20 cellular contexts compared by ENCODE assay signal in genomic region chr9:7119612-7120011, GRCh38.
"Had no signal": no experiment of that assay in that cellular context is flagged by ENCODE, and none has a peak within 500 bp of the region (broad histone marks: within the 10 kb centered on the region; RNA-seq: fewer than 3 reads in every experiment).

No MANE protein-coding gene starts in this region.

- H3K9me3 Mint-ChIP-seq: activated T-helper 1 cell treated with anti-CD3 and anti-CD28 coated beads, Interleukin-12 subunit alpha, Interleukin-12 subunit beta, Interleukin-2, Interleukin-4 antibody, amounts not matched to agents 30 ng/mL and 10 ng/mL and 1 ng/mL, durations not matched to agents 14 hours and 24 hours and 36 hours had no signal

- H3K36me3 ChIP-seq: adrenal gland, MG63 had no signal

- H3K27me3 ChIP-seq: adrenal gland, MG63 had no signal

- H3K4me3 ChIP-seq: adrenal gland, MG63 had no signal

- H3K4me3 Mint-ChIP-seq: activated CD4-positive, alpha-beta memory T cell treated with anti-CD3 and anti-CD28 coated beads, Interleukin-2, amount 10 ng/mL, durations not matched to agents 7 days and 5 days; activated CD4-positive, alpha-beta T cell treated with anti-CD3 and anti-CD28 coated beads for 36 hours; activated naive CD8-positive, alpha-beta T cell; activated T-helper 1 cell treated with anti-CD3 and anti-CD28 coated beads, Interleukin-12 subunit alpha, Interleukin-12 subunit beta, Interleukin-2, Interleukin-4 antibody, amounts not matched to agents 30 ng/mL and 10 ng/mL and 1 ng/mL, durations not matched to agents 14 hours and 24 hours and 36 hours had no signal

- H3K9me3 ChIP-seq: adrenal gland, MG63 had no signal

- H3K4me1 ChIP-seq: adrenal gland had no signal

- H3K27ac ChIP-seq: adrenal gland had no signal

- H3K27me3 Mint-ChIP-seq: activated CD4-positive, alpha-beta memory T cell treated with anti-CD3 and anti-CD28 coated beads, Interleukin-2, amount 10 ng/mL, durations not matched to agents 7 days and 5 days; activated CD4-positive, alpha-beta T cell treated with anti-CD3 and anti-CD28 coated beads for 36 hours; activated naive CD8-positive, alpha-beta T cell had no signal

- ATAC-seq: activated CD4-positive, alpha-beta T cell treated with anti-CD3 and anti-CD28 coated beads for 36 hours had no signal

- H3K27ac Mint-ChIP-seq: activated CD4-positive, alpha-beta memory T cell treated with anti-CD3 and anti-CD28 coated beads, Interleukin-2, amount 10 ng/mL, durations not matched to agents 7 days and 5 days; activated CD4-positive, alpha-beta T cell treated with anti-CD3 and anti-CD28 coated beads for 36 hours; activated naive CD8-positive, alpha-beta T cell; activated T-helper 1 cell treated with anti-CD3 and anti-CD28 coated beads, Interleukin-12 subunit alpha, Interleukin-12 subunit beta, Interleukin-2, Interleukin-4 antibody, amounts not matched to agents 30 ng/mL and 10 ng/mL and 1 ng/mL, durations not matched to agents 14 hours and 24 hours and 36 hours had no signal

- DNase-seq: activated CD4-positive, alpha-beta memory T cell treated with anti-CD3 and anti-CD28 coated beads, Interleukin-2, amount 10 ng/mL, durations not matched to agents 7 days and 5 days; activated CD4-positive, alpha-beta T cell treated with anti-CD3 and anti-CD28 coated beads for 36 hours; activated CD4-positive, alpha-beta T cell treated with anti-CD3 and anti-CD28 coated beads, Interleukin-2, amount 50 U/mL, for 1 hour; activated effector memory CD4-positive, alpha-beta T cell treated with anti-CD3 and anti-CD28 coated beads, Interleukin-2, amount 50 U/mL, for 16 hours; activated naive CD4-positive, alpha-beta T cell treated with Interleukin-2 at 50 U/mL for 16 hours; adrenal gland; anterior cingulate cortex; MG63; NCI-H1105; NCI-H1436; NCI-H1694 treated with DMSO at 0.1 percent for 48 hours; NCI-H2029 treated with DMSO at 0.1 percent for 48 hours; NCI-H446; NCI-H524; NCI-H748 treated with DMSO at 0.1 percent for 48 hours; SIG-M5; T-helper 2 cell; T1000 had no signal
